Comparison of ENCODE assay signal across 10 cellular contexts in the genomic region with DNA sequence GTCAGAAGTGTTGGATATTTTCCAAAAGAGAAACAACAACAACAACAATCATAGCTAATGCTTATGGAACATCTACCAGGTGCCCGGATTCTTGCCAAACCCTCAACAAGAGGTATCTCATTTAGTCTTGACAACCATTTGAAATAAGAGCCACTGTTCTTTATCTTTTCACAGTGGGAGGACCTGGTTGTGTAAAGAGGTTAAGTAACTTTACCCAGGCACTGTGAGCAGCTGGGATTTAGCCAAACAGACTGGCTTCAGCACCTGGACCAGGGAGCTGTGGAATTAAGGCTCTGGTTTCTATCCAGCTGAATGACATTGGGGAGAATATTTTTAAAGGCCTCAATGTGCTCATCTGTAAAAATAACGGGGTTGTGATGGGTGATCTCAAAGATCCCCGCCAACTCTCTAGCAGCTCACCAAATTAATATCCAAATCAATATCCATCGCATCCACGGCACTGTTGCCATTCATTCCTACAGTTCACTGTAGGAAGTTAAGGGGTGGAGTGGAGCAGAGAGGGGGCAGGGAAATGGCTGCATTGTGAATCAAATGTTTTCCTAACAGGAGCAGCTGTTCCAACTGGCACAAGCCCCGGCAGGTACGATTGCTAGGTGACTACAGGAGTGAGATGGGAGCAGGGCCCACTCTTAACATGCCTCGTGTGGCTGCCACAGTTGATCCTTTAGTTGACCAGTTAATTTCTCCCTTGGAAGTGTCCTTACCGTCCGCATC.
DNase-seq lines count a peak whose midpoint lies in the region; ATAC-seq and TF ChIP-seq lines count a peak whose summit lies in the region.
"Had no signal": no experiment of that assay in that cellular context is flagged by ENCODE, and none has a peak within 500 bp of the region (broad histone marks: within the 10 kb centered on the region; RNA-seq: fewer than 3 reads in every experiment).

No MANE protein-coding gene starts in this region.

- DNase-seq in DMS53 treated with DMSO at 0.1 percent for 48 hours (lab: John Stamatoyannopoulos, UW; ENCODE audit: unreplicated experiment): peak; percentile 21
- peak; percentile 79 to 97 (median 83) for DNase-seq in NCI-H1417 (lab: John Stamatoyannopoulos, UW)
- peak; percentile 82 for DNase-seq in SHP77 treated with DMSO at 0.1 percent for 48 hours (lab: John Stamatoyannopoulos, UW)
- no peak for DNase-seq in left lung
- DNase-seq in NCI-H1694 treated with DMSO at 0.1 percent for 48 hours (lab: John Stamatoyannopoulos, UW): no peak
- DNase-seq in effector CD8-positive, alpha-beta T cell (lab: John Stamatoyannopoulos, UW): no peak
- no peak for DNase-seq in HK-2 (ENCODE audit: unreplicated experiment)
- no peak for DNase-seq in HuH-7.5 (ENCODE audit: low spot score)
- DNase-seq: NCI-H446 treated with DMSO at 0.1 percent for 48 hours; stimulated activated naive CD8-positive, alpha-beta T cell treated with anti-CD3 and anti-CD28 coated beads, Interleukin-15, Interleukin-2, amounts not matched to agents 100 U/mL and 50 U/mL, for 24 hours had no signal

- H3K4me1 ChIP-seq in left lung: peaks cover 0 to 18% of the 10 kb centered on the region in 2 donors

- intact Hi-C loops in left lung (cut with DNase I): no loop called here

- no peaks in the 10 kb centered on the region for H3K36me3 ChIP-seq in left lung

- ATAC-seq in left lung: peak; percentile 71
- ATAC-seq: stimulated activated naive CD8-positive, alpha-beta T cell treated with anti-CD3 and anti-CD28 coated beads, Interleukin-15, Interleukin-2, amounts not matched to agents 100 U/mL and 50 U/mL, for 24 hours had no signal

- H3K9me3 ChIP-seq in left lung: no peaks in the 10 kb centered on the region

- H3K4me3 ChIP-seq in left lung: no peak overlapping the region

- no peak for TF ChIP-seq CTCF in left lung (IDR thresholded peaks at IDR 0.05)

- H3K27me3 ChIP-seq in left lung: no peaks in the 10 kb centered on the region

- no peak overlapping the region for H3K27ac ChIP-seq in left lung

Comparison
In these comparisons a context has a peak if more than half of its experiments do, and no peak if none do; other contexts are left out.
1. DNase-seq: peak in DMS53 treated with DMSO at 0.1 percent for 48 hours (single experiment), NCI-H1417 (3 of 3) and SHP77 treated with DMSO at 0.1 percent for 48 hours (single experiment); none in left lung (0 of 2), NCI-H1694 treated with DMSO at 0.1 percent for 48 hours (single experiment), effector CD8-positive, alpha-beta T cell (single experiment), HK-2 (single experiment) and HuH-7.5 (single experiment).